1 cellular context compared by ENCODE assay signal in the genomic region with DNA sequence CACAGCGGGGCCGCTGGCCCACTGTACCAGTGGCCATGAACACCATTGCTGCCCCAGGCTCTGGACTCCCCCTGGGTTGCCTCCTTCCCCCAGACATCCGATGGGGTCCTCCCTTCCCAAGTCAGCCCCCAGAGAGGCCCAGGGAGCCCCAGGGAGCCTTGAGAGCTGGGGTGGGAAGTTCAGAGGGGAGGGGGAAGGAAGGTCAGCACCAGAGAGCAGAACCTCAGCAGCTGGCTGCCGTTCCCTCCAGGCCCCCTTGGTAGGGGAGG.
TF ChIP-seq lines count a peak whose summit lies in the region.

No MANE protein-coding gene starts in this region.

TF ChIP-seq in H1, 55 proteins besides CTCF, POLR2A, EP300 and RAD21:
- TF ChIP-seq TEAD4 (IDR thresholded peaks at IDR 0.05; ENCODE audit: low read depth, low read length): no peak
- no peak for TF ChIP-seq MAFK (IDR thresholded peaks at IDR 0.05; ENCODE audit: low read depth, low read length)
- TF ChIP-seq CHD2 (IDR thresholded peaks at IDR 0.05; ENCODE audit: low read length): no peak
- TF ChIP-seq KDM4A (IDR thresholded peaks at IDR 0.05; ENCODE audit: low read depth, low read length, severe bottlenecking): no peak
- no peak for TF ChIP-seq POU5F1 (IDR thresholded peaks at IDR 0.05; ENCODE audit: low read depth, low read length)
- TF ChIP-seq BCL11A (IDR thresholded peaks at IDR 0.05; ENCODE audit: low read depth in 2 of 2, low read length in 2 of 2): no peak
- no peak for TF ChIP-seq TAF1 (IDR thresholded peaks at IDR 0.05; ENCODE audit: low read depth, low read length)
- TF ChIP-seq GABPA (IDR thresholded peaks at IDR 0.05; ENCODE audit: borderline replicate concordance, insufficient read depth, low read length): no peak
- no peak for TF ChIP-seq POLR2AphosphoS5 (IDR thresholded peaks at IDR 0.05; ENCODE audit: low read depth, low read length)
- no peak for TF ChIP-seq ZNF274 (IDR thresholded peaks at IDR 0.05; ENCODE audit: borderline replicate concordance, extremely low read depth, low read length)
- TF ChIP-seq SIRT6 (IDR thresholded peaks at IDR 0.05; ENCODE audit: low read length): no peak
- no peak for TF ChIP-seq KDM1A (IDR thresholded peaks at IDR 0.05; ENCODE audit: borderline replicate concordance, low read length)
- TF ChIP-seq CHD7 (IDR thresholded peaks at IDR 0.05; ENCODE audit: insufficient replicate concordance, low read length): no peak
- no peak for TF ChIP-seq CBX5 (IDR thresholded peaks at IDR 0.05; ENCODE audit: low read depth, low read length)
- no peak for TF ChIP-seq RFX5 (IDR thresholded peaks at IDR 0.05; ENCODE audit: borderline replicate concordance, low read depth, low read length)
- TF ChIP-seq EZH2 (IDR thresholded peaks at IDR 0.05; ENCODE audit: low read depth, low read length, severe bottlenecking): no peak
